Comparison of ENCODE assay signal across 12 cellular contexts in genomic region chr6:63458480-63459115, GRCh38.
DNase-seq lines count a peak whose midpoint lies in the region; ATAC-seq lines count a peak whose summit lies in the region.
"Had no signal": no experiment of that assay in that cellular context is flagged by ENCODE, and none has a peak within 500 bp of the region (broad histone marks: within the 10 kb centered on the region; RNA-seq: fewer than 3 reads in every experiment).

No MANE protein-coding gene starts in this region.

- DNase-seq in DMS53 treated with DMSO at 0.1 percent for 48 hours (lab: John Stamatoyannopoulos, UW; ENCODE audit: unreplicated experiment) (peak; percentile 33), left kidney (ENCODE audit: low read depth, low spot score) (peak; percentile 10), HPDE6-E6E7 (ENCODE audit: extremely low spot score) (no peak), sciatic nerve (ENCODE audit: low spot score) (no peak), cardiac septum (ENCODE audit: low spot score) (no peak), KG1 (lab: John Stamatoyannopoulos, UW) (no peak)
- DNase-seq: activated CD4-positive, CD25-positive, alpha-beta regulatory T cell; activated T-cell treated with anti-CD3 and anti-CD28 coated beads, Interleukin-2, amount 50 U/mL, for 72 hours; occipital lobe; stimulated activated naive CD8-positive, alpha-beta T cell treated with anti-CD3 and anti-CD28 coated beads, Interleukin-15, Interleukin-2, amounts not matched to agents 100 U/mL and 50 U/mL, for 24 hours had no signal

- ATAC-seq in GM21381 (IDR thresholded peaks at IDR 0.05; ENCODE audit: unreplicated experiment) (peak; percentile 79), HG03342 (IDR thresholded peaks at IDR 0.05; ENCODE audit: unreplicated experiment) (peak; percentile 84), sciatic nerve (no peak)
- ATAC-seq: activated T-cell treated with anti-CD3 and anti-CD28 coated beads, Interleukin-2, amount 50 U/mL, for 72 hours; stimulated activated naive CD8-positive, alpha-beta T cell treated with anti-CD3 and anti-CD28 coated beads, Interleukin-15, Interleukin-2, amounts not matched to agents 100 U/mL and 50 U/mL, for 24 hours had no signal

- intact Hi-C loops in sciatic nerve (cut with DNase I), result no loop called here
- intact Hi-C loops in cardiac septum (cut with DNase I), result no loop called here

Comparison
In these comparisons a context has a peak if more than half of its experiments do, and no peak if none do; other contexts are left out.
1. DNase-seq: peak in DMS53 treated with DMSO at 0.1 percent for 48 hours (single experiment) and left kidney (single experiment); none in HPDE6-E6E7 (single experiment), sciatic nerve (single experiment), cardiac septum (single experiment) and KG1 (single experiment).